Comparison of ENCODE assay signal across 8 cellular contexts in genomic region chr6:153001767-153002612, GRCh38. TPM values are rescaled to one million over a fixed set of nuclear protein-coding genes. Genes with fewer than 3 reads are reported as not detected.
DNase-seq lines count a peak whose midpoint lies in the region; ATAC-seq and TF ChIP-seq lines count a peak whose summit lies in the region.

No MANE protein-coding gene starts in this region.

- DNase-seq in activated T-cell treated with anti-CD3 and anti-CD28 coated beads, Interleukin-2, amount 50 U/mL, for 24 hours, result no peak
- no peak for DNase-seq in activated T-cell treated with anti-CD3 and anti-CD28 coated beads for 4 hours
- peak; percentile 39 for DNase-seq in NCI-H2227 (lab: John Stamatoyannopoulos, UW; ENCODE audit: unreplicated experiment)
- DNase-seq in substantia nigra (lab: John Stamatoyannopoulos, UW), result peak in 7 of 49 donors; percentile 14 to 59 (median 31)
- no peak for DNase-seq in NCI-H2029 treated with DMSO at 0.1 percent for 48 hours (lab: John Stamatoyannopoulos, UW)

- H3K4me3 Mint-ChIP-seq in activated T-cell treated with anti-CD3 and anti-CD28 coated beads, Interleukin-2, amount 50 U/mL, for 24 hours, result peak overlapping the region; percentile 100
- peak overlapping the region; percentile 91 to 99 (median 93) for H3K4me3 Mint-ChIP-seq in brain

- no peak for TF ChIP-seq CTCF in brain (conservative IDR thresholded peaks at IDR 0.05)

- peak overlapping the region; percentile 97 for H3K27ac Mint-ChIP-seq in activated T-cell treated with anti-CD3 and anti-CD28 coated beads, Interleukin-2, amount 50 U/mL, for 24 hours
- H3K27ac Mint-ChIP-seq in brain, result peak overlapping the region; percentile 92 to 96 (median 94)

- no peaks in the 10 kb centered on the region for H3K27me3 ChIP-seq in layer of hippocampus (ENCODE audit: control insufficient read depth, insufficient read depth, low read length)

- ATAC-seq in HG02571 (IDR thresholded peaks at IDR 0.05; ENCODE audit: unreplicated experiment), result peak; percentile 20

- peaks cover 55% of the 10 kb centered on the region for H3K36me3 Mint-ChIP-seq in activated T-cell treated with anti-CD3 and anti-CD28 coated beads, Interleukin-2, amount 50 U/mL, for 24 hours (ENCODE audit: low read depth)
- H3K36me3 Mint-ChIP-seq in brain, result peaks cover 19% of the 10 kb centered on the region

- peaks cover 47% of the 10 kb centered on the region for H3K4me1 Mint-ChIP-seq in activated T-cell treated with anti-CD3 and anti-CD28 coated beads, Interleukin-2, amount 50 U/mL, for 24 hours (ENCODE audit: low read depth)
- H3K4me1 Mint-ChIP-seq in brain, result peaks cover 57% of the 10 kb centered on the region

- no peaks in the 10 kb centered on the region for H3K27me3 Mint-ChIP-seq in activated T-cell treated with anti-CD3 and anti-CD28 coated beads, Interleukin-2, amount 50 U/mL, for 24 hours
- H3K27me3 Mint-ChIP-seq in brain, result peaks cover 9% of the 10 kb centered on the region

- H3K27ac ChIP-seq in layer of hippocampus (ENCODE audit: low read depth, low read length) (peak overlapping the region; percentile 67), substantia nigra (ENCODE audit: low read depth, low read length, poor library complexity, severe bottlenecking) (peak overlapping the region; percentile 43)

- no peaks in the 10 kb centered on the region for H3K9me3 Mint-ChIP-seq in activated T-cell treated with anti-CD3 and anti-CD28 coated beads, Interleukin-2, amount 50 U/mL, for 24 hours
- no peaks in the 10 kb centered on the region for H3K9me3 Mint-ChIP-seq in brain

RNA-seq across cellular contexts. Expression of gene MTRF1L, which starts 0.5 kb away (rescaled TPM):
- 11.7 TPM for polyA plus RNA-seq in brain (ENCODE audit: insufficient read depth, low read depth, low replicate concordance)

RNA-seq across cellular contexts. Expression of gene FBXO5, which starts 19.1 kb away (rescaled TPM):
- polyA plus RNA-seq in brain (ENCODE audit: insufficient read depth, low read depth, low replicate concordance), result 16.7 TPM
